8 cellular contexts compared by ENCODE assay signal in the genomic region with DNA sequence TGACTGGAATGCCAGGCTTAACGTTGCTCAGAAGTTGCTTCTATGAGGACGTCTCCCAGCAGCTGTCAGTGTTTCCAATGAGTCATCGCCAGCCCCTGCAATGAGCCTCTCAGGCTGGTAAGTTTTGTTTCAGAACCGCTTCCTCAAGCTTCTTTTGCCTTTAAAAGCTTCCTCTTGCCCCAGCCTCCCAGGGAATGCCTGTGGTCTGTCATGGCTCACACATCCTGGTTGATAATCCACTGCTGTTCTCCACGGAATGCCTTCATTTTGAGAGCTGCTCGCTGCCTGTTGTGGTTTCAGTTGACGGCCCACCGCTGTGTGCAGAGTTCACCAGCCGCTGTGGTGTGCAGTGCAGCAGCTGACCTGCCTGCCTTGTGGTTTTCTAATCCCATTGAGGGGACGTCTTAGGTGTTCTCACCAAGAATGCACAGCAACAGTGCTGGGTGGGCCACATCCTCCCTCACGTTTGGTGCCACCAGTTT.
A peak's percentile ranks its signal among the peaks of the same experiment; 100 is the strongest.
DNase-seq lines count a peak whose midpoint lies in the region; ATAC-seq lines count a peak whose summit lies in the region.

No MANE protein-coding gene starts in this region.

- peak overlapping the region; percentile 91 for H3K27ac Mint-ChIP-seq in activated CD4-positive, alpha-beta T cell treated with anti-CD3 and anti-CD28 coated beads for 36 hours

- H3K4me3 Mint-ChIP-seq in activated CD4-positive, alpha-beta T cell treated with anti-CD3 and anti-CD28 coated beads for 36 hours = peak overlapping the region; percentile 65

- ATAC-seq in GM21825 (IDR thresholded peaks at IDR 0.05; ENCODE audit: unreplicated experiment) = peak; percentile 81
- peak; percentile 93 for ATAC-seq in activated CD4-positive, alpha-beta T cell treated with anti-CD3 and anti-CD28 coated beads for 36 hours

- no peaks in the 10 kb centered on the region for H3K36me3 ChIP-seq in Karpas-422 (ENCODE audit: insufficient read depth, low read length)
- H3K36me3 ChIP-seq in duodenal mucosa (ENCODE audit: control insufficient read depth in 1 of 2, insufficient read depth in 2 of 2, low read length in 2 of 2) = no peaks in the 10 kb centered on the region
- H3K36me3 ChIP-seq in HAP-1 (replicated peaks) = no peaks in the 10 kb centered on the region

- peak overlapping the region; percentile 95 for H3K27ac ChIP-seq in Karpas-422 (ENCODE audit: low read length)
- H3K27ac ChIP-seq in duodenal mucosa (ENCODE audit: low read depth, low read length) = no peak overlapping the region

- H3K79me2 ChIP-seq in Karpas-422 (ENCODE audit: low read length) = no peaks in the 10 kb centered on the region

- in situ Hi-C loops in HAP-1 (cut with MboI; ENCODE audit: low sequenced_read_pairs) = no loop called here

- peak overlapping the region; percentile 75 for H3K9ac ChIP-seq in Karpas-422 (ENCODE audit: low read length)
- H3K9ac ChIP-seq in duodenal mucosa (ENCODE audit: low read depth in 1 of 2, low read length in 2 of 2) = peak overlapping the region in 1 of 2 donors; percentile 7

- H3K4me3 ChIP-seq in Karpas-422 (ENCODE audit: low read length) (peak overlapping the region; percentile 58), duodenal mucosa (ENCODE audit: low read depth in 1 of 2, low read length in 2 of 2) (peak overlapping the region; percentile 19 to 54), HAP-1 (no peak overlapping the region)

- peaks cover 69% of the 10 kb centered on the region for H3K4me1 ChIP-seq in Karpas-422 (ENCODE audit: low read length)
- H3K4me1 ChIP-seq in duodenal mucosa (ENCODE audit: control insufficient read depth in 1 of 2, insufficient read depth in 2 of 2, low read length in 2 of 2) = peaks cover 16 to 18% of the 10 kb centered on the region in 2 donors
- H3K4me1 ChIP-seq in HAP-1 = no peaks in the 10 kb centered on the region; the same call in 1 of the 2 replicates

- H3K4me1 Mint-ChIP-seq in activated CD4-positive, alpha-beta T cell treated with anti-CD3 and anti-CD28 coated beads for 36 hours = peaks cover 31% of the 10 kb centered on the region

- H3K27me3 ChIP-seq in Karpas-422 (ENCODE audit: low read length) (no peaks in the 10 kb centered on the region), duodenal mucosa (ENCODE audit: control insufficient read depth in 1 of 2, insufficient read depth in 2 of 2, low read length in 2 of 2) (no peaks in the 10 kb centered on the region), HAP-1 (ENCODE audit: low read depth) (no peaks in the 10 kb centered on the region)

- peak overlapping the region; percentile 69 for H3K4me2 ChIP-seq in Karpas-422 (ENCODE audit: low read depth, low read length, poor library complexity, severe bottlenecking)

- H3K9me3 ChIP-seq in Karpas-422 (ENCODE audit: low read length) (no peaks in the 10 kb centered on the region), duodenal mucosa (ENCODE audit: control insufficient read depth in 1 of 2, low read length in 2 of 2) (no peaks in the 10 kb centered on the region), HAP-1 (no peaks in the 10 kb centered on the region)

- no peaks in the 10 kb centered on the region for H3K9me3 Mint-ChIP-seq in activated CD4-positive, alpha-beta T cell treated with anti-CD3 and anti-CD28 coated beads for 36 hours (ENCODE audit: low read depth)

- POLR2A ChIA-PET in activated CD4-positive, alpha-beta T cell treated with anti-CD3 and anti-CD28 coated beads for 36 hours (lab: Charles Lee) = interaction anchor here (0.6 kb wide), 2 partner anchors 274 to 1400 kb away, joined by 3 to 10 read pairs; no protein-coding TSS in a partner anchor

- CTCF ChIA-PET in activated CD4-positive, alpha-beta T cell treated with anti-CD3 and anti-CD28 coated beads for 36 hours (lab: Charles Lee) = interaction anchor here (0.7 to 1.2 kb wide), 4 partner anchors 10 to 15 kb away, joined by 3 to 5 read pairs (median 3); no protein-coding TSS in a partner anchor

- peaks cover 10% of the 10 kb centered on the region for H3K36me3 Mint-ChIP-seq in activated CD4-positive, alpha-beta T cell treated with anti-CD3 and anti-CD28 coated beads for 36 hours (ENCODE audit: low read depth)

- intact Hi-C loops in activated CD4-positive, alpha-beta T cell treated with anti-CD3 and anti-CD28 coated beads for 36 hours (cut with DNase I, micrococcal nuclease) = loop anchor here (1.0 to 5.0 kb wide), 4 partner anchors 45 to 344 kb away; no protein-coding TSS in a partner anchor

- DNase-seq in GF-D8 (lab: John Stamatoyannopoulos, UW) (peak; percentile 75), Karpas-422 (peak; percentile 85), myocyte (ENCODE audit: low read depth) (peak; percentile 98), HAP-1 (ENCODE audit: low spot score in 2 of 2) (no peak)
- peak; percentile 90 for DNase-seq in activated CD4-positive, alpha-beta T cell treated with anti-CD3 and anti-CD28 coated beads for 36 hours
- peak; percentile 73 to 78 for DNase-seq in stimulated activated CD8-positive, alpha-beta memory T cell treated with anti-CD3 and anti-CD28 coated beads, Interleukin-7, amount 100 ng/mL, for 4 hours (ENCODE audit: low read depth in 2 of 2)

- H2AFZ ChIP-seq in Karpas-422 (ENCODE audit: low read length) = 0 out of 2 replicates have a peak overlapping the region, but pooled peaks have one; percentile 4

- no peaks in the 10 kb centered on the region for H4K20me1 ChIP-seq in Karpas-422 (ENCODE audit: insufficient read depth, low read depth, low read length)

- no peaks in the 10 kb centered on the region for H3K9me2 ChIP-seq in Karpas-422 (replicated peaks; ENCODE audit: insufficient read depth, low read length)

- no peaks in the 10 kb centered on the region for H3K27me3 Mint-ChIP-seq in activated CD4-positive, alpha-beta T cell treated with anti-CD3 and anti-CD28 coated beads for 36 hours

Comparison
In these comparisons a context has a peak if more than half of its experiments do, and no peak if none do; other contexts are left out.
1. DNase-seq: peak in GF-D8 (single experiment), Karpas-422 (single experiment), activated CD4-positive, alpha-beta T cell treated with anti-CD3 and anti-CD28 coated beads for 36 hours (single experiment), myocyte (single experiment) and stimulated activated CD8-positive, alpha-beta memory T cell treated with anti-CD3 and anti-CD28 coated beads, Interleukin-7, amount 100 ng/mL, for 4 hours (2 of 2); none in HAP-1 (0 of 2).